Comparison of ENCODE assay signal across 8 cellular contexts in genomic region chr15:98650871-98651481, GRCh38. TPM values are rescaled to one million over a fixed set of nuclear protein-coding genes. Genes with fewer than 3 reads are reported as not detected.
DNase-seq lines count a peak whose midpoint lies in the region; ATAC-seq and TF ChIP-seq lines count a peak whose summit lies in the region.

No MANE protein-coding gene starts in this region.

- ATAC-seq in naive B cell (ENCODE audit: low read depth in 2 of 2) (no peak), GM19035 (IDR thresholded peaks at IDR 0.05; ENCODE audit: unreplicated experiment) (no peak), GM18907 (IDR thresholded peaks at IDR 0.05; ENCODE audit: unreplicated experiment) (no peak)

- H3K4me3 ChIP-seq in DOHH2 (ENCODE audit: low read length), result no peak overlapping the region
- H3K4me3 ChIP-seq in WI38 (ENCODE audit: low read depth, low read length), result peak overlapping the region; percentile 94
- peak overlapping the region; percentile 71 for H3K4me3 ChIP-seq in effector memory CD4-positive, alpha-beta T cell (ENCODE audit: insufficient read depth, low read depth, low read length, poor library complexity, severe bottlenecking)
- H3K4me3 ChIP-seq in uterus, result peak overlapping the region; percentile 75 to 90

- H3K36me3 ChIP-seq in DOHH2 (ENCODE audit: control insufficient read depth, low read length) (no peaks in the 10 kb centered on the region), uterus (no peaks in the 10 kb centered on the region)
- no peaks in the 10 kb centered on the region for H3K36me3 ChIP-seq in effector memory CD4-positive, alpha-beta T cell (ENCODE audit: control insufficient read depth, insufficient read depth, low read length)

- H3F3A ChIP-seq in DOHH2 (ENCODE audit: control insufficient read depth, insufficient read depth), result no peaks in the 10 kb centered on the region

- H3K27me3 ChIP-seq in DOHH2 (ENCODE audit: control insufficient read depth, low read length) (peaks cover 30% of the 10 kb centered on the region), uterus (peaks cover 0 to 5% of the 10 kb centered on the region in 2 donors)
- peaks cover 11% of the 10 kb centered on the region for H3K27me3 ChIP-seq in effector memory CD4-positive, alpha-beta T cell (replicated peaks; ENCODE audit: control insufficient read depth, insufficient read depth, low read length, poor library complexity, severe bottlenecking)

- peak overlapping the region; percentile 88 to 97 (median 90) for H3K4me3 Mint-ChIP-seq in naive B cell

- no peak for TF ChIP-seq POLR2A in uterus (IDR thresholded peaks at IDR 0.05)

- H3K4me1 ChIP-seq in DOHH2 (ENCODE audit: control insufficient read depth, low read length) (peaks cover 10% of the 10 kb centered on the region), uterus (peaks cover 0 to 4% of the 10 kb centered on the region in 2 donors)
- H3K4me1 ChIP-seq in effector memory CD4-positive, alpha-beta T cell (ENCODE audit: control insufficient read depth, insufficient read depth, low read length, poor library complexity, severe bottlenecking), result peaks cover 11% of the 10 kb centered on the region

- H3K27ac ChIP-seq in DOHH2 (ENCODE audit: low read depth, low read length) (no peak overlapping the region), uterus (peak overlapping the region; percentile 97 to 100)
- H3K27ac ChIP-seq in effector memory CD4-positive, alpha-beta T cell (ENCODE audit: insufficient read depth, low read length, poor library complexity, severe bottlenecking), result peak overlapping the region; percentile 62

- peaks cover 44% of the 10 kb centered on the region for H3K79me2 ChIP-seq in DOHH2 (ENCODE audit: control insufficient read depth, low read length)

- H3K4me1 Mint-ChIP-seq in naive B cell, result peaks cover 16 to 38% (median 29%) of the 10 kb centered on the region in 3 donors

- TF ChIP-seq CTCF in DOHH2 (IDR thresholded peaks at IDR 0.05; ENCODE audit: low read depth, low read length, poor library complexity, severe bottlenecking) (no peak), WI38 (IDR thresholded peaks at IDR 0.05; ENCODE audit: low read depth, low read length) (no peak), uterus (IDR thresholded peaks at IDR 0.05) (no peak)

- peaks cover 0 to 8% of the 10 kb centered on the region in 2 donors for H3K36me3 Mint-ChIP-seq in naive B cell

- peak overlapping the region; percentile 45 to 92 (median 84) for H3K27ac Mint-ChIP-seq in naive B cell

- peaks cover 28% of the 10 kb centered on the region for H4K20me1 ChIP-seq in DOHH2 (ENCODE audit: control insufficient read depth, insufficient read depth, low read depth, low read length)

- peaks cover 9 to 41% (median 30%) of the 10 kb centered on the region in 3 donors for H3K27me3 Mint-ChIP-seq in naive B cell

- H3K9me2 ChIP-seq in DOHH2 (replicated peaks; ENCODE audit: control insufficient read depth, low read length), result no peaks in the 10 kb centered on the region

- H3K9me3 ChIP-seq in DOHH2 (ENCODE audit: control insufficient read depth, insufficient read depth, low read length) (no peaks in the 10 kb centered on the region), uterus (no peaks in the 10 kb centered on the region)
- no peaks in the 10 kb centered on the region for H3K9me3 ChIP-seq in effector memory CD4-positive, alpha-beta T cell (ENCODE audit: control insufficient read depth, low read length)

- intact Hi-C loops in uterus (cut with DNase I; ENCODE audit: low total_unique reads), result no loop called here

- H3K4me2 ChIP-seq in DOHH2 (ENCODE audit: low read length), result 0 out of 2 replicates have a peak overlapping the region, but pooled peaks have one; percentile 68

- peaks cover 0 to 10% (median 0%) of the 10 kb centered on the region in 7 donors for H3K9me3 Mint-ChIP-seq in naive B cell

- no peak for DNase-seq in effector memory CD4-positive, alpha-beta T cell
- DNase-seq in naive B cell, result no peak
- peak; percentile 39 to 48 for DNase-seq in uterus
- no peak for DNase-seq in cortex of kidney (lab: John Stamatoyannopoulos, UW)

RNA-seq across cellular contexts. Expression of gene IGF1R, which starts 2.6 kb away (rescaled TPM):
- 1 to 10 TPM in 5 of 6 donors, under 1 TPM in 1; 0.78 to 5.5 (median 3.3) TPM for polyA plus RNA-seq in naive B cell (ENCODE audit: low read depth in 6 of 6)
- 10 to 100 TPM; 30.0 to 95.2 (median 57.5) TPM for total RNA-seq in uterus

Comparison
In these comparisons a context has a peak if more than half of its experiments do, and no peak if none do; other contexts are left out.
1. DNase-seq: peak in uterus (2 of 2); none in effector memory CD4-positive, alpha-beta T cell (0 of 3), naive B cell (single experiment) and cortex of kidney (single experiment).